ENCODE assay signal across 8 cellular contexts in genomic region chr3:185825639-185826481, GRCh38. TPM values are rescaled to one million over a fixed set of nuclear protein-coding genes. Genes with fewer than 3 reads are reported as not detected.
DNase-seq lines count a peak whose midpoint lies in the region; ATAC-seq and TF ChIP-seq lines count a peak whose summit lies in the region.

No MANE protein-coding gene starts in this region.

- H3K36me3 Mint-ChIP-seq in chondrocyte (ENCODE audit: low read depth) = peaks cover 4% of the 10 kb centered on the region
- no peaks in the 10 kb centered on the region for H3K36me3 Mint-ChIP-seq in stimulated activated naive B cell treated with anti-CD40 and anti-IgM and Interleukin-4, amounts not matched to agents 10 μg/mL and 1 μg/mL and 100 μg/mL, for 72 hours

- peaks cover 0 to 4% (median 2%) of the 10 kb centered on the region in 4 donors for H3K27me3 ChIP-seq in liver (ENCODE audit: control insufficient read depth in 4 of 4, insufficient read depth in 4 of 4, low read length in 3 of 4)

- H3K4me3 Mint-ChIP-seq in chondrocyte (ENCODE audit: unreplicated experiment) = peak overlapping the region; percentile 88
- peak overlapping the region; percentile 83 to 84 for H3K4me3 Mint-ChIP-seq in stimulated activated naive B cell treated with anti-CD40 and anti-IgM and Interleukin-4, amounts not matched to agents 10 μg/mL and 1 μg/mL and 100 μg/mL, for 72 hours

- peaks cover 9 to 27% (median 19%) of the 10 kb centered on the region in 4 donors for H3K4me1 ChIP-seq in liver (ENCODE audit: control insufficient read depth in 4 of 4, insufficient read depth in 4 of 4, low read length in 3 of 4)

- peaks cover 6% of the 10 kb centered on the region for H3K9me3 Mint-ChIP-seq in chondrocyte (ENCODE audit: low read depth)
- H3K9me3 Mint-ChIP-seq in stimulated activated naive B cell treated with anti-CD40 and anti-IgM and Interleukin-4, amounts not matched to agents 10 μg/mL and 1 μg/mL and 100 μg/mL, for 72 hours = no peaks in the 10 kb centered on the region

- 5% methylated on average over 90 of the region's 90 CpGs for WGBS in liver

- peaks cover 31% of the 10 kb centered on the region for H3K4me1 Mint-ChIP-seq in chondrocyte (ENCODE audit: low read depth)
- H3K4me1 Mint-ChIP-seq in stimulated activated naive B cell treated with anti-CD40 and anti-IgM and Interleukin-4, amounts not matched to agents 10 μg/mL and 1 μg/mL and 100 μg/mL, for 72 hours = peaks cover 5 to 15% of the 10 kb centered on the region in 2 donors

- TF ChIP-seq RAD21 in liver (IDR thresholded peaks at IDR 0.05) = no peak

- DNase-seq in activated gamma-delta T cell treated with Interleukin-2 at 50 U/mL for 16 hours (peak; percentile 38), activated gamma-delta T cell (lab: John Stamatoyannopoulos, UW) (no peak), SKM-1 treated with dmso at 0.1 percent for 144 hours (lab: John Stamatoyannopoulos, UW; ENCODE audit: unreplicated experiment) (peak; percentile 39), chondrocyte (ENCODE audit: low spot score) (no peak), cerebellar nuclear complex (lab: John Stamatoyannopoulos, UW) (no peak)
- DNase-seq in stimulated activated naive B cell treated with anti-CD40 and anti-IgM and Interleukin-4, amounts not matched to agents 10 μg/mL and 1 μg/mL and 100 μg/mL, for 72 hours = no peak

- peak overlapping the region; percentile 49 to 85 (median 72) for H3K4me3 ChIP-seq in liver (ENCODE audit: low read depth in 1 of 3, low read length in 3 of 3)

- H3K9me3 ChIP-seq in liver (ENCODE audit: control insufficient read depth in 4 of 4, low read length in 3 of 4) = no peaks in the 10 kb centered on the region

- no peaks in the 10 kb centered on the region for H3K27me3 Mint-ChIP-seq in chondrocyte (ENCODE audit: low read depth)
- H3K27me3 Mint-ChIP-seq in stimulated activated naive B cell treated with anti-CD40 and anti-IgM and Interleukin-4, amounts not matched to agents 10 μg/mL and 1 μg/mL and 100 μg/mL, for 72 hours = peaks cover 55 to 59% of the 10 kb centered on the region in 2 donors

- H3K36me3 ChIP-seq in liver (ENCODE audit: control insufficient read depth in 4 of 4, insufficient read depth in 3 of 4, low read depth in 1 of 4, low read length in 3 of 4) = no peaks in the 10 kb centered on the region

- TF ChIP-seq CTCF in chondrocyte (IDR thresholded peaks at IDR 0.05) (no peak), liver (IDR thresholded peaks at IDR 0.05; ENCODE audit: low read depth, low read length, missing input control) (no peak)

- H3K27ac ChIP-seq in liver (ENCODE audit: low read depth in 1 of 2, low read length in 2 of 2) = peak overlapping the region; percentile 44 to 69

- H3K9ac ChIP-seq in liver (ENCODE audit: low read depth in 1 of 2, low read length in 2 of 2) = no peak overlapping the region

- ATAC-seq in HG03460 (IDR thresholded peaks at IDR 0.05; ENCODE audit: unreplicated experiment) = peak; percentile 38
- ATAC-seq in stimulated activated naive B cell treated with anti-CD40 and anti-IgM and Interleukin-4, amounts not matched to agents 10 μg/mL and 1 μg/mL and 100 μg/mL, for 72 hours (replicated peaks) = peak; percentile 64 to 69

- H3K27ac Mint-ChIP-seq in chondrocyte (ENCODE audit: unreplicated experiment) = peak overlapping the region; percentile 84
- H3K27ac Mint-ChIP-seq in stimulated activated naive B cell treated with anti-CD40 and anti-IgM and Interleukin-4, amounts not matched to agents 10 μg/mL and 1 μg/mL and 100 μg/mL, for 72 hours = peak overlapping the region; percentile 56

TF ChIP-seq in liver, 16 proteins besides CTCF, POLR2A, EP300 and RAD21:
- no peak for TF ChIP-seq FOXA1 (IDR thresholded peaks at IDR 0.05)
- no peak for TF ChIP-seq ATF3 (IDR thresholded peaks at IDR 0.05)
- no peak for TF ChIP-seq HNF4A (conservative IDR thresholded peaks at IDR 0.05)
- TF ChIP-seq GABPA (IDR thresholded peaks at IDR 0.05 in 1 of 2, conservative IDR thresholded peaks at IDR 0.05 in 1 of 2) = no peak
- TF ChIP-seq FOXA2 (IDR thresholded peaks at IDR 0.05) = no peak

RNA-seq across cellular contexts. Expression of gene IGF2BP2, which starts 1.0 kb away (rescaled TPM):
- 60.8 to 68.8 TPM (median 62.1 TPM) in 3 replicates for total RNA-seq in chondrocyte
- 10 to 100 TPM in 1 of 2 donors, 1 to 10 TPM in 1; 2.1 to 35.0 TPM for total RNA-seq in liver
- polyA plus RNA-seq in liver = 1 to 10 TPM in 1 of 2 donors, under 1 TPM in 1; 0.67 to 1.4 TPM

Comparison
In these comparisons a context has a peak if more than half of its experiments do, and no peak if none do; other contexts are left out.
1. DNase-seq: peak in activated gamma-delta T cell treated with Interleukin-2 at 50 U/mL for 16 hours (single experiment) and SKM-1 treated with dmso at 0.1 percent for 144 hours (single experiment); none in activated gamma-delta T cell (single experiment), chondrocyte (single experiment), stimulated activated naive B cell treated with anti-CD40 and anti-IgM and Interleukin-4, amounts not matched to agents 10 μg/mL and 1 μg/mL and 100 μg/mL, for 72 hours (single experiment) and cerebellar nuclear complex (0 of 2).